7 cellular contexts compared by ENCODE assay signal in genomic region chr9:8806150-8806549, GRCh38.
"Had no signal": no experiment of that assay in that cellular context is flagged by ENCODE, and none has a peak within 500 bp of the region (broad histone marks: within the 10 kb centered on the region; RNA-seq: fewer than 3 reads in every experiment).

No MANE protein-coding gene starts in this region.

- H3K4me3 ChIP-seq: K562 had no signal

- H3K9me3 Mint-ChIP-seq: IgD-negative memory B cell had no signal

- H3K36me3 Mint-ChIP-seq: IgD-negative memory B cell had no signal

- ATAC-seq: K562 had no signal

- FAIRE-seq: HTR-8/SVneo, K562 had no signal

- H3K27ac ChIP-seq: HL-60, KMS-11 had no signal

- H3K4me2 ChIP-seq: KMS-11 had no signal

- H3K4me3 Mint-ChIP-seq: IgD-negative memory B cell had no signal

- H3K9ac ChIP-seq: KMS-11 had no signal

- H3K4me1 Mint-ChIP-seq: IgD-negative memory B cell had no signal

- H3K27ac Mint-ChIP-seq: IgD-negative memory B cell had no signal

- DNase-seq: KBM-7, KG1 had no signal
